In the genomic region with DNA sequence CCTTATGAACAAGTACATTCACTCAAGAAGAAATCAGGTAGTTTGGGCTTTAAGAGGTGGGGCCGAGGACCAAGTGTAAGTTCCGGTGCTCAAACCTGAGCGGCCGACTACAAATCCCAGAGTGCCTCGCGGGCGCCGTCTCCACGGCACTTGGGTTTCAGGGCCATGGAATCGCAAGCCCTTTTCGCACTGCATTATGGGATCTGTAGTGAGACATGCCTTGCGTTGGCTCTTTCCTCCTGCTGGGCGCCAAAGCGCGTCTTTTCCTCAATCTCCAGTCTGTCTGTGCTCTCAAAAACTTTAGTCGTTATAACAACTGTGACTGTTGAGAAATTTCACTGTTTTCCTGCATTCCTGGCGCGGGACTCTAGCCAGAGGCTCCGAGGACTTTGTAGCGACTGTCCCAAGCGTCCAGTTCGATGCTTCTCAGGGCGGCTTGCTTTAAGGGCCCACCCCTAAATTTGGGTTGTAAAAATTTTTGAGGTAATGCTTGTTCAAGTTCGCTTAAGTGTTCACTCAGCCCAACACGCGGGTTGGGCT, we compare ENCODE assay signal across 8 cellular contexts. TPM values are rescaled to one million over a fixed set of nuclear protein-coding genes. Genes with fewer than 3 reads are reported as not detected.
DNase-seq lines count a peak whose midpoint lies in the region; ATAC-seq and TF ChIP-seq lines count a peak whose summit lies in the region.

No MANE protein-coding gene starts in this region.

- H3K27me3 ChIP-seq in CD8-positive, alpha-beta memory T cell (ENCODE audit: insufficient read depth, low read length, poor library complexity, severe bottlenecking), result no peaks in the 10 kb centered on the region
- no peaks in the 10 kb centered on the region for H3K27me3 ChIP-seq in effector memory CD4-positive, alpha-beta T cell (replicated peaks; ENCODE audit: control insufficient read depth, insufficient read depth, low read length, poor library complexity, severe bottlenecking)
- no peaks in the 10 kb centered on the region for H3K27me3 ChIP-seq in lung (ENCODE audit: control insufficient read depth, insufficient read depth)

- peak; percentile 1 for TF ChIP-seq CTCF in lung (IDR thresholded peaks at IDR 0.05; ENCODE audit: control extremely low read depth, extremely low read depth)

- 0% methylated on average over 26 of the region's 26 CpGs for WGBS in lung, 2 donors

- H3K36me3 ChIP-seq in CD8-positive, alpha-beta memory T cell (ENCODE audit: insufficient read depth, low read length), result no peaks in the 10 kb centered on the region
- H3K36me3 ChIP-seq in effector memory CD4-positive, alpha-beta T cell (ENCODE audit: control insufficient read depth, insufficient read depth, low read length), result no peaks in the 10 kb centered on the region
- no peaks in the 10 kb centered on the region for H3K36me3 ChIP-seq in lung (ENCODE audit: control insufficient read depth in 2 of 2, insufficient read depth in 2 of 2, low read length in 2 of 2)

- CTCF ChIA-PET in CD8-positive, alpha-beta memory T cell (lab: Charles Lee), result interaction anchor here (1.0 to 2.0 kb wide), 5 partner anchors 14 to 659 kb away, joined by 3 to 11 read pairs (median 4); partner anchors contain the start of gene GSTA4

- H3K9me3 ChIP-seq in CD8-positive, alpha-beta memory T cell (ENCODE audit: low read length), result no peaks in the 10 kb centered on the region
- H3K9me3 ChIP-seq in effector memory CD4-positive, alpha-beta T cell (ENCODE audit: control insufficient read depth, low read length), result no peaks in the 10 kb centered on the region
- no peaks in the 10 kb centered on the region for H3K9me3 ChIP-seq in lung (ENCODE audit: control insufficient read depth in 2 of 2, insufficient read depth in 1 of 2, low read length in 1 of 2)

- H3K27me3 Mint-ChIP-seq in CD8-positive, alpha-beta memory T cell, result no peaks in the 10 kb centered on the region

- H3K4me1 Mint-ChIP-seq in CD8-positive, alpha-beta memory T cell, result peaks cover 57 to 72% (median 64%) of the 10 kb centered on the region in 3 donors

- H3K36me3 Mint-ChIP-seq in CD8-positive, alpha-beta memory T cell, result peaks cover 0 to 24% (median 0%) of the 10 kb centered on the region in 3 donors

- peaks cover 44% of the 10 kb centered on the region for H3K4me1 ChIP-seq in CD8-positive, alpha-beta memory T cell (ENCODE audit: insufficient read depth, low read length)
- peaks cover 30% of the 10 kb centered on the region for H3K4me1 ChIP-seq in effector memory CD4-positive, alpha-beta T cell (ENCODE audit: control insufficient read depth, insufficient read depth, low read length, poor library complexity, severe bottlenecking)
- H3K4me1 ChIP-seq in lung (ENCODE audit: control insufficient read depth in 2 of 2, insufficient read depth in 2 of 2, low read length in 2 of 2), result peaks cover 2 to 11% of the 10 kb centered on the region in 2 donors

- H3K4me3 ChIP-seq in CD8-positive, alpha-beta memory T cell (ENCODE audit: low read length), result peak overlapping the region; percentile 98
- peak overlapping the region; percentile 86 for H3K4me3 ChIP-seq in effector memory CD4-positive, alpha-beta T cell (ENCODE audit: insufficient read depth, low read depth, low read length, poor library complexity, severe bottlenecking)
- peak overlapping the region; percentile 94 for H3K4me3 ChIP-seq in lung

- no peaks in the 10 kb centered on the region for H3K9me3 Mint-ChIP-seq in CD8-positive, alpha-beta memory T cell

- ATAC-seq in GM21367 (IDR thresholded peaks at IDR 0.05; ENCODE audit: unreplicated experiment) (peak; percentile 72), lung (ENCODE audit: insufficient read depth, low FRiP score) (peak; percentile 86)

- POLR2A ChIA-PET in CD8-positive, alpha-beta memory T cell (lab: Charles Lee), result interaction anchor here (0.7 to 1.0 kb wide), 2 partner anchors 69 to 282 kb away, joined by 3 read pairs; partner anchors contain the start of gene GSTA4

- H3K27ac ChIP-seq in CD8-positive, alpha-beta memory T cell (ENCODE audit: low read depth, low read length), result peak overlapping the region; percentile 88
- H3K27ac ChIP-seq in effector memory CD4-positive, alpha-beta T cell (ENCODE audit: insufficient read depth, low read length, poor library complexity, severe bottlenecking), result peak overlapping the region; percentile 77
- peak overlapping the region; percentile 97 for H3K27ac ChIP-seq in lung (ENCODE audit: low read depth in 1 of 2, low read length in 1 of 2)

- peak overlapping the region; percentile 96 to 100 (median 99) for H3K4me3 Mint-ChIP-seq in CD8-positive, alpha-beta memory T cell

- H3K27ac Mint-ChIP-seq in CD8-positive, alpha-beta memory T cell, result peak overlapping the region; percentile 58 to 99 (median 97)

- peak; percentile 93 to 97 (median 94) for DNase-seq in CD8-positive, alpha-beta memory T cell
- DNase-seq in HT1080 (ENCODE audit: low read depth) (peak; percentile 96), lung (ENCODE audit: low spot score) (peak; percentile 98)
- DNase-seq in NK-92 treated with Interleukin-12 subunit alpha and Interleukin-12 subunit beta, amount 100 ng/mL, for 24 hours (lab: John Stamatoyannopoulos, UW), result peak; percentile 93
- peak; percentile 93 for DNase-seq in activated CD8-positive, alpha-beta memory T cell treated with anti-CD3 and anti-CD28 coated beads for 24 hours
- DNase-seq in effector memory CD4-positive, alpha-beta T cell, result peak; percentile 85 to 94 (median 93)
- peak; percentile 79 to 87 (median 82) for DNase-seq in stimulated activated CD4-positive, alpha-beta T cell treated with anti-CD3 and anti-CD28 coated beads, TNF-alpha, amount 100 ng/mL, for 1 hour (ENCODE audit: low read depth in 3 of 3, low spot score in 1 of 3)

RNA-seq across cellular contexts. Expression of gene FBXO9, which starts 0.4 kb away (rescaled TPM):
- 10 to 100 TPM; 62.7 to 71.2 TPM for total RNA-seq in CD8-positive, alpha-beta memory T cell
- polyA plus RNA-seq in CD8-positive, alpha-beta memory T cell, result 57.3 TPM
- 25.2 and 33.9 TPM in 2 replicates for total RNA-seq in HT1080 (2014; rRNA removed; shearing (Covaris generic))
- 31.4 and 39.4 TPM in 2 replicates for polyA plus RNA-seq in HT1080 (2015; cell fraction: cytosol; rRNA removed)
- 59.8 and 79.4 TPM in 2 replicates for polyA plus RNA-seq in HT1080 (2015; cell fraction: nucleus; rRNA removed)
- 100 to 1,000 TPM in 1 of 2 donors, 10 to 100 TPM in 1; 77.9 to 117 TPM for total RNA-seq in lung
- 10 to 100 TPM; 26.0 to 63.5 TPM for polyA plus RNA-seq in lung

RNA-seq across cellular contexts. Expression of gene CILK1, which starts 3.2 kb away (rescaled TPM):
- total RNA-seq in CD8-positive, alpha-beta memory T cell, result 1 to 10 TPM; 7.4 to 7.7 TPM
- polyA plus RNA-seq in CD8-positive, alpha-beta memory T cell, result 5.5 TPM
- 13.7 and 17.6 TPM in 2 replicates for total RNA-seq in HT1080 (2014; rRNA removed; shearing (Covaris generic))
- 10.3 and 15.0 TPM in 2 replicates for polyA plus RNA-seq in HT1080 (2015; cell fraction: cytosol; rRNA removed)
- polyA plus RNA-seq in HT1080 (2015; cell fraction: nucleus; rRNA removed), result 7.5 TPM in 2 replicates
- 10 to 100 TPM; 12.0 to 27.4 TPM for total RNA-seq in lung
- 1 to 10 TPM; 4.1 to 6.1 TPM for polyA plus RNA-seq in lung

Comparison
In these comparisons a context has a peak if more than half of its experiments do, and no peak if none do; other contexts are left out.
1. Peak in every context shown above with its lines: DNase-seq, ATAC-seq, H3K4me3 ChIP-seq and H3K27ac ChIP-seq.